21 cellular contexts compared by ENCODE assay signal in the genomic region with DNA sequence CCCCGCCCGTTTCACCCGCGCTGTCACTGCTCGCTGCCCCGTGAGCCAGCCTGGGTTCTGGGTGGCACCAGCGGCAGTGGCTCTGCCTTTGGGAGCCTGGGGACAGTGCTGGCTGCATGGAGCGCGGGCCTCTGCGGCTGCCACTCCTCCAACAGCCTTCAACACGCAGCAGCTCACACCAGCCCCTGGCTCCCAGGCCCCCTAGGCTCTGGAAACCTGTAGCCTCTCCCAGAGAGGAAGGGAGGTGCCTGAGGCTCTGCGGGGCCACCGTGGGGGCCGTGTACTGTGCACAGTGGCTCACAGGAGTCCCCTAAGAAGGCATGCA.
"Had no signal": no experiment of that assay in that cellular context is flagged by ENCODE, and none has a peak within 500 bp of the region (broad histone marks: within the 10 kb centered on the region; RNA-seq: fewer than 3 reads in every experiment).

No MANE protein-coding gene starts in this region.

- H3K4me1 Mint-ChIP-seq: naive thymus-derived CD4-positive, alpha-beta T cell; stimulated activated effector memory CD8-positive, alpha-beta T cell treated with anti-CD3 and anti-CD28 coated beads, Interleukin-12 subunit alpha, Interleukin-12 subunit beta, amount 100 ng/mL, for 72 hours had no signal

- H3K36me3 ChIP-seq: gastrocnemius medialis, ovary, thoracic aorta, tibial nerve, vagina had no signal

- ATAC-seq: esophagus mucosa; gastrocnemius medialis; left lobe of liver; naive thymus-derived CD4-positive, alpha-beta T cell; sciatic nerve; stimulated activated effector memory CD8-positive, alpha-beta T cell treated with anti-CD3 and anti-CD28 coated beads, Interleukin-12 subunit alpha, Interleukin-12 subunit beta, amount 100 ng/mL, for 72 hours had no signal

- H3K27ac Mint-ChIP-seq: naive thymus-derived CD4-positive, alpha-beta T cell; stimulated activated effector memory CD8-positive, alpha-beta T cell treated with anti-CD3 and anti-CD28 coated beads, Interleukin-12 subunit alpha, Interleukin-12 subunit beta, amount 100 ng/mL, for 72 hours had no signal

- H3K4me3 ChIP-seq: gastrocnemius medialis, ovary, thoracic aorta, tibial nerve, vagina had no signal

- H3K4me3 Mint-ChIP-seq: naive thymus-derived CD4-positive, alpha-beta T cell; stimulated activated effector memory CD8-positive, alpha-beta T cell treated with anti-CD3 and anti-CD28 coated beads, Interleukin-12 subunit alpha, Interleukin-12 subunit beta, amount 100 ng/mL, for 72 hours had no signal

- H3K27me3 Mint-ChIP-seq: progenitor cell of endocrine pancreas had no signal

- DNase-seq: cortex of kidney; foreskin fibroblast; gastrocnemius medialis; kidney; mesendoderm; midbrain; naive thymus-derived CD4-positive, alpha-beta T cell; occipital lobe; ovary; stimulated activated CD4-positive, alpha-beta T cell treated with anti-CD3 and anti-CD28 coated beads, Interleukin-2, amount 100 ng/mL, for 24 hours; stimulated activated CD4-positive, alpha-beta T cell treated with anti-CD3 and anti-CD28 coated beads, Interleukin-4, amount 100 ng/mL, for 24 hours; stimulated activated naive CD4-positive, alpha-beta T cell treated with Interleukin-2 at 50 U/mL for 16 hours had no signal

- FAIRE-seq: kidney had no signal

- H3K9me3 Mint-ChIP-seq: stimulated activated effector memory CD8-positive, alpha-beta T cell treated with anti-CD3 and anti-CD28 coated beads, Interleukin-12 subunit alpha, Interleukin-12 subunit beta, amount 100 ng/mL, for 72 hours had no signal

- H3K36me3 Mint-ChIP-seq: naive thymus-derived CD4-positive, alpha-beta T cell; stimulated activated effector memory CD8-positive, alpha-beta T cell treated with anti-CD3 and anti-CD28 coated beads, Interleukin-12 subunit alpha, Interleukin-12 subunit beta, amount 100 ng/mL, for 72 hours had no signal

- H3K9me3 ChIP-seq: gastrocnemius medialis, ovary, thoracic aorta, vagina had no signal

- H3K27ac ChIP-seq: epithelial cell of prostate, gastrocnemius medialis, ovary, thoracic aorta, vagina had no signal

- H3K27me3 ChIP-seq: gastrocnemius medialis, ovary, tibial nerve, vagina had no signal
